22 cellular contexts compared by ENCODE assay signal in the genomic region with DNA sequence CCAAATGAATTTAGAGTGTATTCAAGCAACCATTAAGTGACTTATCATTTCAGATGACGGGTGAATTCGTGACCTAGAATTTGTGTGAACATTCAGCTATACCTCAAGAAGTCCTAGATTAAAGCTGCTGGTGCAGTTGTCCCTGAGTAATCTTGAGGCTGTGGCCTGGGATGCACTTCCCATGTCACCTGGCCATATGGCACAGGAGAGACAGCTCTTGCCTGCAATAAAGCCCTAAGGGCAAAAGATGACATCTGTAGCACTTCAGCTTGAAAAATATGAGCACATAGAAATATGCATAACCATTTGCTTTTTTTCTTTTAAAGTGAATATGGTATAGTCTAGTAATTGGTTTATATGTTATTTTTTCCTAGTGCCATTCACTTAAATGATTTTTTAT.
"Had no signal": no experiment of that assay in that cellular context is flagged by ENCODE, and none has a peak within 500 bp of the region (broad histone marks: within the 10 kb centered on the region; RNA-seq: fewer than 3 reads in every experiment).

No MANE protein-coding gene starts in this region.

- H3K4me3 Mint-ChIP-seq: T-cell; T-helper 1 cell treated with Interleukin-12 subunit alpha and Interleukin-12 subunit beta and Interleukin-4 antibody, amounts not matched to agents 30 μg/mL and 1 μg/mL, for 36 hours had no signal

- H3K9me3 ChIP-seq: SK-N-SH had no signal

- H3K27ac Mint-ChIP-seq: T-cell; T-helper 1 cell treated with Interleukin-12 subunit alpha and Interleukin-12 subunit beta and Interleukin-4 antibody, amounts not matched to agents 30 μg/mL and 1 μg/mL, for 36 hours had no signal

- H3K4me1 Mint-ChIP-seq: T-cell had no signal

- H3K4me2 ChIP-seq: SK-N-SH had no signal

- ATAC-seq: Panc1, PC-3, T-cell had no signal

- H3K9ac ChIP-seq: SK-N-SH had no signal

- H3K36me3 Mint-ChIP-seq: T-cell had no signal

- DNase-seq: KBM-7, MV-4-11, NCI-H1048, NCI-H1105, NCI-H1417, NCI-H1436 treated with DMSO at 0.1 percent for 48 hours, NCI-H187, NCI-H2029, NCI-H2081 treated with DMSO at 0.1 percent for 48 hours, NCI-H226, NCI-H446, NCI-H510A, PC-3, SHP77, SK-N-SH, SW 1271, T-cell had no signal

- H3K9me3 Mint-ChIP-seq: T-cell; T-helper 1 cell treated with Interleukin-12 subunit alpha and Interleukin-12 subunit beta and Interleukin-4 antibody, amounts not matched to agents 30 μg/mL and 1 μg/mL, for 36 hours had no signal

- FAIRE-seq: HTR-8/SVneo had no signal

- H3K27ac ChIP-seq: HL-60, RWPE1 had no signal
